29 cellular contexts compared by ENCODE assay signal in the genomic region with DNA sequence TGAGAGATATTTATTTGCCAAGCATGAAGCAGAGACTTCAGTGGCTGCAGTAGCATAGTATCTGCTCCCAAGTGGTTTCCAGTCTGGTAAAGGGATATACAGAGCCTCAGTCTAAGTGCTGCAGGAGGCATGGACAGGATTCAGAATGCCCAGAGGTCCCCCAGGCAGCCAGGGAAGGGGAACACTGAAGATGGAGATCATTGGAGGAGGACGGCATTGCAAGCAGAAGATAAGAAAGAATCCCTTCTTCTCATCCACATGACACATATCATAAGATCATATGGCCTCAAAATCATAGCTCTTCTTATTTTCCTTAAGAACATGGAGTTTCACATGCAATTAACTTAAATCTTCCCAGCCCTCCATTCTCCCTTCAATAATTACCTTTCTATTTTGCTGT.
"Had no signal": no experiment of that assay in that cellular context is flagged by ENCODE, and none has a peak within 500 bp of the region (broad histone marks: within the 10 kb centered on the region; RNA-seq: fewer than 3 reads in every experiment).

No MANE protein-coding gene starts in this region.

- DNase-seq: activated B cell treated with CpG ODN at 0.5 μM for 24 hours; activated CD4-positive, alpha-beta T cell treated with anti-CD3 and anti-CD28 coated beads for 48 hours; activated CD4-positive, alpha-beta T cell treated with anti-CD3 and anti-CD28 coated beads, Interleukin-2, amount 50 U/mL, for 1 hour; activated CD4-positive, alpha-beta T cell treated with anti-CD3 and anti-CD28 coated beads, Interleukin-2, amount 50 U/mL, for 48 hours; activated CD8-positive, alpha-beta memory T cell treated with anti-CD3 and anti-CD28 coated beads for 24 hours; activated CD8-positive, alpha-beta T cell treated with anti-CD3 and anti-CD28 coated beads for 36 hours; activated gamma-delta T cell; activated naive CD4-positive, alpha-beta T cell; activated naive CD4-positive, alpha-beta T cell treated with anti-CD3 and anti-CD28 coated beads, Interleukin-2, amount 10 ng/mL, durations not matched to agents 7 days and 5 days; activated naive CD8-positive, alpha-beta T cell treated with anti-CD3 and anti-CD28 coated beads, Interleukin-2, amount 10 ng/mL, durations not matched to agents 7 days and 5 days; activated T-cell treated with anti-CD3 and anti-CD28 coated beads, Interleukin-2, amount 50 U/mL, for 1 hour; activated T-cell treated with anti-CD3 and anti-CD28 coated beads, Interleukin-2, amount 50 U/mL, for 48 hours; dorsolateral prefrontal cortex; effector memory CD4-positive, alpha-beta T cell; endodermal cell; foreskin keratinocyte; heart right ventricle; T-helper 2 cell; WERI-Rb-1 had no signal

- H3K27ac ChIP-seq: breast epithelium, coronary artery, dorsolateral prefrontal cortex, esophagus muscularis mucosa, foreskin keratinocyte, gastroesophageal sphincter, heart right ventricle, hepatocyte, WERI-Rb-1 had no signal

- H3K36me3 Mint-ChIP-seq: activated naive CD4-positive, alpha-beta T cell treated with anti-CD3 and anti-CD28 coated beads, Interleukin-2, amount 10 ng/mL, durations not matched to agents 7 days and 5 days; activated naive CD4-positive, alpha-beta T cell treated with anti-CD3 and anti-CD28 coated beads, Interleukin-2, amount 50 U/mL, for 72 hours; activated naive CD8-positive, alpha-beta T cell treated with anti-CD3 and anti-CD28 coated beads, Interleukin-2, amount 10 ng/mL, durations not matched to agents 7 days and 5 days; brain had no signal

- H3K4me3 Mint-ChIP-seq: activated B cell treated with CpG ODN at 0.5 μM for 24 hours; activated CD8-positive, alpha-beta T cell treated with anti-CD3 and anti-CD28 coated beads for 36 hours; activated naive CD4-positive, alpha-beta T cell treated with anti-CD3 and anti-CD28 coated beads, Interleukin-2, amount 10 ng/mL, durations not matched to agents 7 days and 5 days; activated naive CD8-positive, alpha-beta T cell treated with anti-CD3 and anti-CD28 coated beads, Interleukin-2, amount 10 ng/mL, durations not matched to agents 7 days and 5 days; brain; central memory CD8-positive, alpha-beta T cell; dendritic cell treated with granulocyte-macrophage colony-stimulating factor and Interleukin-4, amounts not matched to agents 40 ng/mL and 50 ng/mL, for 4 days; endodermal cell had no signal

- H3K36me3 ChIP-seq: breast epithelium, esophagus muscularis mucosa, gastroesophageal sphincter, heart right ventricle, WERI-Rb-1 had no signal

- H3K27me3 ChIP-seq: breast epithelium, dorsolateral prefrontal cortex, esophagus muscularis mucosa, foreskin keratinocyte, gastroesophageal sphincter, heart right ventricle, hepatocyte had no signal

- H3K27me3 Mint-ChIP-seq: activated B cell treated with CpG ODN at 0.5 μM for 24 hours; activated CD8-positive, alpha-beta T cell treated with anti-CD3 and anti-CD28 coated beads for 36 hours; activated naive CD4-positive, alpha-beta T cell treated with anti-CD3 and anti-CD28 coated beads, Interleukin-2, amount 10 ng/mL, durations not matched to agents 7 days and 5 days; activated naive CD8-positive, alpha-beta T cell treated with anti-CD3 and anti-CD28 coated beads, Interleukin-2, amount 10 ng/mL, durations not matched to agents 7 days and 5 days; brain; central memory CD8-positive, alpha-beta T cell; dendritic cell treated with granulocyte-macrophage colony-stimulating factor and Interleukin-4, amounts not matched to agents 40 ng/mL and 50 ng/mL, for 4 days had no signal

- H3K27ac Mint-ChIP-seq: activated B cell treated with CpG ODN at 0.5 μM for 24 hours; activated CD8-positive, alpha-beta T cell treated with anti-CD3 and anti-CD28 coated beads for 36 hours; activated naive CD4-positive, alpha-beta T cell treated with anti-CD3 and anti-CD28 coated beads, Interleukin-2, amount 10 ng/mL, durations not matched to agents 7 days and 5 days; activated naive CD4-positive, alpha-beta T cell treated with anti-CD3 and anti-CD28 coated beads, Interleukin-2, amount 50 U/mL, for 72 hours; activated naive CD8-positive, alpha-beta T cell treated with anti-CD3 and anti-CD28 coated beads, Interleukin-2, amount 10 ng/mL, durations not matched to agents 7 days and 5 days; dendritic cell treated with granulocyte-macrophage colony-stimulating factor and Interleukin-4, amounts not matched to agents 40 ng/mL and 50 ng/mL, for 4 days; endodermal cell had no signal

- H3K4me3 ChIP-seq: breast epithelium, coronary artery, dorsolateral prefrontal cortex, esophagus muscularis mucosa, gastroesophageal sphincter, heart right ventricle, hepatocyte had no signal

- H3K9me3 Mint-ChIP-seq: activated B cell treated with CpG ODN at 0.5 μM for 24 hours; activated naive CD4-positive, alpha-beta T cell treated with anti-CD3 and anti-CD28 coated beads, Interleukin-2, amount 10 ng/mL, durations not matched to agents 7 days and 5 days; activated naive CD8-positive, alpha-beta T cell treated with anti-CD3 and anti-CD28 coated beads, Interleukin-2, amount 10 ng/mL, durations not matched to agents 7 days and 5 days; brain; central memory CD8-positive, alpha-beta T cell; dendritic cell treated with granulocyte-macrophage colony-stimulating factor and Interleukin-4, amounts not matched to agents 40 ng/mL and 50 ng/mL, for 4 days; endodermal cell had no signal

- ATAC-seq: activated CD4-positive, CD25-positive, alpha-beta regulatory T cell treated with anti-CD3 and anti-CD28 coated beads, Interleukin-2, amount 50 U/mL, for 24 hours; activated CD8-positive, alpha-beta T cell treated with anti-CD3 and anti-CD28 coated beads for 36 hours; activated naive CD4-positive, alpha-beta T cell treated with anti-CD3 and anti-CD28 coated beads, Interleukin-2, amount 50 U/mL, for 72 hours; foreskin keratinocyte; gastroesophageal sphincter; heart right ventricle had no signal

- H3K9me3 ChIP-seq: breast epithelium, esophagus muscularis mucosa, gastroesophageal sphincter, heart right ventricle had no signal

- H3K4me1 Mint-ChIP-seq: activated naive CD4-positive, alpha-beta T cell treated with anti-CD3 and anti-CD28 coated beads, Interleukin-2, amount 10 ng/mL, durations not matched to agents 7 days and 5 days had no signal

- H3K4me1 ChIP-seq: breast epithelium had no signal
